10 cellular contexts compared by ENCODE assay signal in genomic region chr19:53907690-53908089, GRCh38. TPM values are rescaled to one million over a fixed set of nuclear protein-coding genes. Genes with fewer than 3 reads are reported as not detected.
DNase-seq lines count a peak whose midpoint lies in the region; ATAC-seq and TF ChIP-seq lines count a peak whose summit lies in the region.
"Had no signal": no experiment of that assay in that cellular context is flagged by ENCODE, and none has a peak within 500 bp of the region (broad histone marks: within the 10 kb centered on the region; RNA-seq: fewer than 3 reads in every experiment).

No MANE protein-coding gene starts in this region.

- peak overlapping the region; percentile 38 for H3K23ac ChIP-seq in mesendoderm (ENCODE audit: low read length)

- no peak overlapping the region for H3K18ac ChIP-seq in mesendoderm (ENCODE audit: low read length)

- no peak overlapping the region for H4K5ac ChIP-seq in mesendoderm (ENCODE audit: low read length)

- H3K9ac ChIP-seq in mesendoderm (ENCODE audit: low read length), result peak overlapping the region; percentile 1
- H3K9ac ChIP-seq: KMS-11 had no signal

- CTCF ChIA-PET in A673 (lab: Charles Lee), result interaction anchor here (1.4 to 1.7 kb wide), 2 partner anchors 116 to 124 kb away, joined by 3 to 4 read pairs; no protein-coding TSS in a partner anchor

- H2BK15ac ChIP-seq in mesendoderm (replicated peaks; ENCODE audit: low read depth), result no peak overlapping the region

- BruUV-seq in A673 (replicated peaks; lab: Mats Ljungman, UMichigan), result no TSS peak

- H3K4me1 ChIP-seq in A673 (ENCODE audit: insufficient read depth, low read length, poor library complexity, severe bottlenecking), result peaks cover 8% of the 10 kb centered on the region
- H3K4me1 ChIP-seq in mesendoderm (ENCODE audit: control insufficient read depth, low read depth, low read length), result no peaks in the 10 kb centered on the region

- H3K4me3 ChIP-seq in A673 (ENCODE audit: low read depth, low read length, poor library complexity, severe bottlenecking), result peak overlapping the region; percentile 30
- H3K4me3 ChIP-seq in H7 (ENCODE audit: insufficient read depth, low read depth, low read length), result peak overlapping the region; percentile 56
- no peak overlapping the region for H3K4me3 ChIP-seq in mesendoderm (ENCODE audit: low read length)

- peaks cover 91% of the 10 kb centered on the region for H3K27me3 Mint-ChIP-seq in central memory CD8-positive, alpha-beta T cell

- no peak overlapping the region for H2AK5ac ChIP-seq in mesendoderm (ENCODE audit: low read length)

- no peak overlapping the region for H2BK5ac ChIP-seq in mesendoderm (ENCODE audit: low read length)

- no peaks in the 10 kb centered on the region for H3K79me1 ChIP-seq in mesendoderm (ENCODE audit: low read length)

- H3K4ac ChIP-seq in mesendoderm (ENCODE audit: low read depth, low read length), result no peak overlapping the region

- H3K27ac ChIP-seq in A673 (ENCODE audit: low read depth, low read length, poor library complexity, severe bottlenecking) (no peak overlapping the region), mesendoderm (ENCODE audit: low read depth, low read length) (no peak overlapping the region)
- H3K27ac ChIP-seq: KMS-11 had no signal

- H3K79me2 ChIP-seq in mesendoderm (ENCODE audit: control insufficient read depth, insufficient read depth, low read length), result no peaks in the 10 kb centered on the region

- DNase-seq in A673 (ENCODE audit: low spot score), result no peak
- no peak for DNase-seq in H7
- DNase-seq in central memory CD8-positive, alpha-beta T cell (ENCODE audit: low spot score in 2 of 2), result no peak
- no peak for DNase-seq in mesendoderm
- no peak for DNase-seq in NCI-H2196 treated with DMSO at 0.1 percent for 48 hours (lab: John Stamatoyannopoulos, UW; ENCODE audit: unreplicated experiment)
- no peak for DNase-seq in H4 (ENCODE audit: low spot score)
- DNase-seq: NCI-H187 had no signal

- no peaks in the 10 kb centered on the region for H3K9me3 ChIP-seq in A673 (ENCODE audit: low read depth, low read length, poor library complexity, severe bottlenecking)

- H3K56ac ChIP-seq in mesendoderm (ENCODE audit: low read length), result peak overlapping the region; percentile 72

- no peak overlapping the region for H4K8ac ChIP-seq in mesendoderm (ENCODE audit: low read depth, low read length)

- H3K36me3 ChIP-seq in A673 (ENCODE audit: insufficient read depth, low read length, poor library complexity, severe bottlenecking) (no peaks in the 10 kb centered on the region), H7 (replicated peaks; ENCODE audit: control insufficient read depth, insufficient read depth, low read length) (no peaks in the 10 kb centered on the region), mesendoderm (ENCODE audit: control insufficient read depth, insufficient read depth, low read length) (no peaks in the 10 kb centered on the region)

- POLR2A ChIA-PET in A673 (lab: Charles Lee; ENCODE audit: low non-redundant PET), result interaction anchor here (0.7 kb wide), 1 partner anchor 76 kb away, joined by 5 read pairs; no protein-coding TSS in a partner anchor

- no CpG with 5 or more reads among the region's 17 CpGs for WGBS in mesendoderm (ENCODE audit: extremely low coverage, insufficient coverage, low lambda C conversion rate)

- peak overlapping the region; percentile 26 for H3K4me2 ChIP-seq in mesendoderm (ENCODE audit: low read length)
- H3K4me2 ChIP-seq: KMS-11 had no signal

- TF ChIP-seq CTCF in A673 (conservative IDR thresholded peaks at IDR 0.05; ENCODE audit: low read depth, low read length), result no peak

- no peak overlapping the region for H3K27ac Mint-ChIP-seq in central memory CD8-positive, alpha-beta T cell (ENCODE audit: low read depth)

- peak overlapping the region; percentile 21 for H3K4me3 Mint-ChIP-seq in central memory CD8-positive, alpha-beta T cell

- H3K4me1 Mint-ChIP-seq in central memory CD8-positive, alpha-beta T cell, result peaks cover 43% of the 10 kb centered on the region

- H3K36me3 Mint-ChIP-seq in central memory CD8-positive, alpha-beta T cell (ENCODE audit: insufficient read depth), result peaks cover 5% of the 10 kb centered on the region

- intact Hi-C loops in A673 (cut with micrococcal nuclease; ENCODE audit: unreplicated experiment), result no loop called here

- H3K27me3 ChIP-seq in A673 (replicated peaks; ENCODE audit: insufficient read depth, low read depth, low read length, poor library complexity) (peaks cover 52% of the 10 kb centered on the region), H7 (ENCODE audit: control insufficient read depth, insufficient read depth, low read length) (peaks cover 75% of the 10 kb centered on the region), mesendoderm (ENCODE audit: insufficient read depth, low read length, poor library complexity) (peaks cover 5% of the 10 kb centered on the region)

- H2BK120ac ChIP-seq in mesendoderm (ENCODE audit: low read depth, low read length), result no peak overlapping the region

- ATAC-seq in central memory CD8-positive, alpha-beta T cell (replicated peaks; ENCODE audit: extremely low read depth, poor library complexity, severe bottlenecking), result no peak
- ATAC-seq in GM18861 (IDR thresholded peaks at IDR 0.05; ENCODE audit: unreplicated experiment) (no peak), HG03520 (IDR thresholded peaks at IDR 0.05; ENCODE audit: unreplicated experiment) (no peak)

- no peaks in the 10 kb centered on the region for H3K9me3 Mint-ChIP-seq in central memory CD8-positive, alpha-beta T cell

RNA-seq across cellular contexts. Expression of gene CACNG7, which starts 1.4 kb away (rescaled TPM):
- total RNA-seq in A673 (2021), result not detected in 2 replicates
- total RNA-seq in H7 (2014; rRNA removed; shearing (Covaris generic)), result 3.8 and 4.5 TPM in 2 replicates
- 5.9 TPM for polyA plus RNA-seq in mesendoderm (2013, experiment 1 of 2)
- polyA plus RNA-seq in mesendoderm (2013, experiment 2 of 2), result 5.7 TPM
- not detected in 2 replicates for total RNA-seq in H4 (2014; rRNA removed; shearing (Covaris generic))

RNA-seq across cellular contexts. Expression of gene PRKCG, which starts 25.7 kb away (rescaled TPM):
- total RNA-seq in A673 (2021), result 0.57 and 0.84 TPM in 2 replicates
- 1.1 and 1.7 TPM in 2 replicates for total RNA-seq in H7 (2014; rRNA removed; shearing (Covaris generic))
- 1.8 TPM for polyA plus RNA-seq in mesendoderm (2013, experiment 1 of 2)
- polyA plus RNA-seq in mesendoderm (2013, experiment 2 of 2), result 2.0 TPM
- total RNA-seq in H4 (2014; rRNA removed; shearing (Covaris generic)), result not detected in 2 replicates

RNA-seq across cellular contexts. Expression of gene MYADM, which starts 40.0 kb away (rescaled TPM):
- total RNA-seq in A673 (2021), result 51.3 and 53.2 TPM in 2 replicates
- total RNA-seq in H7 (2014; rRNA removed; shearing (Covaris generic)), result 37.5 and 44.9 TPM in 2 replicates
- polyA plus RNA-seq in mesendoderm (2013, experiment 1 of 2), result 133 TPM
- polyA plus RNA-seq in mesendoderm (2013, experiment 2 of 2), result 128 TPM
- 4.8 and 17.3 TPM in 2 replicates for total RNA-seq in H4 (2014; rRNA removed; shearing (Covaris generic))

RNA-seq across cellular contexts. Expression of gene CACNG8, which starts 55.0 kb away (rescaled TPM):
- total RNA-seq in A673 (2021), result 1.3 TPM in 2 replicates
- 0.07 and 0.59 TPM in 2 replicates for total RNA-seq in H7 (2014; rRNA removed; shearing (Covaris generic))
- polyA plus RNA-seq in mesendoderm (2013, experiment 1 of 2), result 0.39 TPM
- polyA plus RNA-seq in mesendoderm (2013, experiment 2 of 2), result 0.42 TPM
- total RNA-seq in H4 (2014; rRNA removed; shearing (Covaris generic)), result 0.04 and 0.14 TPM in 2 replicates
